Comparison of ENCODE assay signal across 29 cellular contexts in the genomic region with DNA sequence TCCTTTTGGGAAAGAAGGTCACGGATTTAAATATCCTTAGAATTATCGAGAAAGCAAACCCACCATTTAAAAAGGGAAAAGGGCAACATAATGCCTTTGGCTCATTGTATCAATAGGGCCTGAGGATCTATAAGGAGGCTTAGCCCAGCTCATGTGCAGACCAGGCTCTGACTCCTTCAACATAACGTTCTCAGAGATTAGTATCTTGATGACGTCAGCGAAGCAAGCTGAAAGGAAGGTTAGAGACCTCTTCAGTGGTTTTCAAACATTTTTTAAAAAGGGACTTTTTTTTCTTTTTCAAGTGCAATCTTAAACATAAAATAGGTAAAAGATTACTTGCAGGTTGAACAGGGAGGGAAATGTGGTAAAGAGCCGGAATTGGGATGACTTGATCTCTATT.
"Had no signal": no experiment of that assay in that cellular context is flagged by ENCODE, and none has a peak within 500 bp of the region (broad histone marks: within the 10 kb centered on the region; RNA-seq: fewer than 3 reads in every experiment).

No MANE protein-coding gene starts in this region.

- H3K4me1 ChIP-seq: esophagus muscularis mucosa, lower lobe of right lung, parathyroid adenoma, right atrium auricular region, sigmoid colon, testis, tibial artery had no signal

- H3K9me3 ChIP-seq: esophagus muscularis mucosa, lower lobe of right lung, mucosa of descending colon, right atrium auricular region, sigmoid colon, testis, tibial artery had no signal

- H3K4me1 Mint-ChIP-seq: immature natural killer cell; naive B cell; stimulated activated memory B cell treated with anti-CD40 and anti-IgM and Interleukin-4, amounts not matched to agents 10 μg/mL and 1 μg/mL and 100 μg/mL, for 72 hours had no signal

- H3K27ac ChIP-seq: esophagus muscularis mucosa, lower lobe of right lung, neural progenitor cell, parathyroid adenoma, right atrium auricular region, sigmoid colon, testis, tibial artery had no signal

- H3K9me3 Mint-ChIP-seq: neural progenitor cell had no signal

- H3K27ac Mint-ChIP-seq: dendritic cell treated with granulocyte-macrophage colony-stimulating factor and Interleukin-4, amounts not matched to agents 40 ng/mL and 50 ng/mL, for 4 days; immature natural killer cell; mesothelial cell of epicardium; naive B cell; natural killer cell treated with Interleukin-12 subunit alpha and Interleukin-12 subunit beta and Interleukin-15 and Interleukin-18, amount 100 ng/mL, for 72 hours; neural progenitor cell; progenitor cell of endocrine pancreas; stimulated activated memory B cell treated with anti-CD40 and anti-IgM and Interleukin-4, amounts not matched to agents 10 μg/mL and 1 μg/mL and 100 μg/mL, for 72 hours; type B pancreatic cell had no signal

- H3K27me3 ChIP-seq: esophagus muscularis mucosa, neural progenitor cell, right atrium auricular region, sigmoid colon, testis, tibial artery had no signal

- H3K4me3 Mint-ChIP-seq: dendritic cell treated with granulocyte-macrophage colony-stimulating factor and Interleukin-4, amounts not matched to agents 40 ng/mL and 50 ng/mL, for 4 days; immature natural killer cell; mesothelial cell of epicardium; naive B cell; natural killer cell treated with Interleukin-12 subunit alpha and Interleukin-12 subunit beta and Interleukin-15 and Interleukin-18, amount 100 ng/mL, for 72 hours; neural progenitor cell; stimulated activated memory B cell treated with anti-CD40 and anti-IgM and Interleukin-4, amounts not matched to agents 10 μg/mL and 1 μg/mL and 100 μg/mL, for 72 hours; type B pancreatic cell had no signal

- H3K36me3 ChIP-seq: esophagus muscularis mucosa, lower lobe of right lung, neural progenitor cell, right atrium auricular region, sigmoid colon, tibial artery had no signal

- H3K36me3 Mint-ChIP-seq: immature natural killer cell; mesothelial cell of epicardium; naive B cell; natural killer cell treated with Interleukin-12 subunit alpha and Interleukin-12 subunit beta and Interleukin-15 and Interleukin-18, amount 100 ng/mL, for 72 hours; neural progenitor cell; stimulated activated memory B cell treated with anti-CD40 and anti-IgM and Interleukin-4, amounts not matched to agents 10 μg/mL and 1 μg/mL and 100 μg/mL, for 72 hours; type B pancreatic cell had no signal

- DNase-seq: effector CD8-positive, alpha-beta T cell; foreskin melanocyte; glutamatergic neuron; hypothalamus; immature natural killer cell; islet precursor cell; kidney glomerular epithelial cell; left colon; left ventricle myocardium superior; lower lobe of right lung; mucosa of descending colon; naive B cell; sigmoid colon; stimulated activated CD4-positive, alpha-beta T cell treated with anti-CD3 and anti-CD28 coated beads, Interleukin-2, amount 100 ng/mL, for 24 hours; stimulated activated CD4-positive, alpha-beta T cell treated with anti-CD3 and anti-CD28 coated beads, Interleukin-4, amount 100 ng/mL, for 24 hours; stimulated activated naive CD8-positive, alpha-beta T cell treated with anti-CD3 and anti-CD28 coated beads, Interleukin-15, Interleukin-2, amounts not matched to agents 100 U/mL and 50 U/mL, for 24 hours; substantia nigra; testis; tibial artery had no signal

- ATAC-seq: left colon; left ventricle myocardium superior; mucosa of descending colon; natural killer cell treated with Interleukin-12 subunit alpha and Interleukin-12 subunit beta and Interleukin-15 and Interleukin-18, amount 100 ng/mL, for 72 hours; stimulated activated memory B cell treated with anti-CD40 and anti-IgM and Interleukin-4, amounts not matched to agents 10 μg/mL and 1 μg/mL and 100 μg/mL, for 72 hours; stimulated activated naive CD8-positive, alpha-beta T cell treated with anti-CD3 and anti-CD28 coated beads, Interleukin-15, Interleukin-2, amounts not matched to agents 100 U/mL and 50 U/mL, for 24 hours had no signal

- H3K4me3 ChIP-seq: esophagus muscularis mucosa, lower lobe of right lung, mucosa of descending colon, neural progenitor cell, right atrium auricular region, sigmoid colon, testis, tibial artery had no signal

- H3K27me3 Mint-ChIP-seq: dendritic cell treated with granulocyte-macrophage colony-stimulating factor and Interleukin-4, amounts not matched to agents 40 ng/mL and 50 ng/mL, for 4 days; naive B cell; natural killer cell treated with Interleukin-12 subunit alpha and Interleukin-12 subunit beta and Interleukin-15 and Interleukin-18, amount 100 ng/mL, for 72 hours; stimulated activated memory B cell treated with anti-CD40 and anti-IgM and Interleukin-4, amounts not matched to agents 10 μg/mL and 1 μg/mL and 100 μg/mL, for 72 hours; type B pancreatic cell had no signal
